In the genomic region with DNA sequence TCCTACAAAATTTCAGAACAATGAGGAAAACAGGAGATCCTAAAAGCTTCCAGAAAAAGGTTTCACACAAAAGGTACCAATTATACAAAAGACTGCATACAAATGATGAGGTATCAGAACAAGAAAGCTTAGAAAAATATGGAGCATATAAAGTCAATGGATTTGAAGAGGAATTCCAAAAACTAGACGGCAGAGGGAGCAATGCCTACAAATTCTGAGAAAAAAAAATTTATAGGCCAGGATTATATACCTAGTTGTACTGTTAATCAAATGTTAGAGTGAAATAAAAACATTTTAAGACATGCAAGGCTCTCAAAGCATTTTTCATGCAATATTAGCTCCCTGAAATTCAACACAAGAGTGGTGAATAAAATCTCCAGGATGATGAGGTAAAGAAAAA, we compare ENCODE assay signal across 14 cellular contexts.
"Had no signal": no experiment of that assay in that cellular context is flagged by ENCODE, and none has a peak within 500 bp of the region (broad histone marks: within the 10 kb centered on the region; RNA-seq: fewer than 3 reads in every experiment).

No MANE protein-coding gene starts in this region.

- H3K4me1 ChIP-seq: breast epithelium, heart left ventricle, thyroid gland, uterus had no signal

- H3K9me3 ChIP-seq: neutrophil, thyroid gland had no signal

- H3K36me3 ChIP-seq: breast epithelium, heart left ventricle, neutrophil, thyroid gland, uterus had no signal

- H3K4me3 ChIP-seq: breast epithelium, dorsolateral prefrontal cortex, heart left ventricle, thyroid gland, uterus had no signal

- DNase-seq: activated CD4-positive, alpha-beta memory T cell treated with anti-CD3 and anti-CD28 coated beads for 36 hours; activated gamma-delta T cell; activated T-cell treated with anti-CD3 and anti-CD28 coated beads, Interleukin-2, amount 50 U/mL, for 48 hours; anterior cingulate cortex; dorsolateral prefrontal cortex; heart left ventricle; naive thymus-derived CD8-positive, alpha-beta T cell; posterior cingulate gyrus; right cardiac atrium; small intestine; thyroid gland; uterus had no signal

- H3K27me3 ChIP-seq: breast epithelium, dorsolateral prefrontal cortex, heart left ventricle, neutrophil, thyroid gland, uterus had no signal

- H3K27ac ChIP-seq: breast epithelium, dorsolateral prefrontal cortex, heart left ventricle, neutrophil, thyroid gland, uterus had no signal
